In the genomic region with DNA sequence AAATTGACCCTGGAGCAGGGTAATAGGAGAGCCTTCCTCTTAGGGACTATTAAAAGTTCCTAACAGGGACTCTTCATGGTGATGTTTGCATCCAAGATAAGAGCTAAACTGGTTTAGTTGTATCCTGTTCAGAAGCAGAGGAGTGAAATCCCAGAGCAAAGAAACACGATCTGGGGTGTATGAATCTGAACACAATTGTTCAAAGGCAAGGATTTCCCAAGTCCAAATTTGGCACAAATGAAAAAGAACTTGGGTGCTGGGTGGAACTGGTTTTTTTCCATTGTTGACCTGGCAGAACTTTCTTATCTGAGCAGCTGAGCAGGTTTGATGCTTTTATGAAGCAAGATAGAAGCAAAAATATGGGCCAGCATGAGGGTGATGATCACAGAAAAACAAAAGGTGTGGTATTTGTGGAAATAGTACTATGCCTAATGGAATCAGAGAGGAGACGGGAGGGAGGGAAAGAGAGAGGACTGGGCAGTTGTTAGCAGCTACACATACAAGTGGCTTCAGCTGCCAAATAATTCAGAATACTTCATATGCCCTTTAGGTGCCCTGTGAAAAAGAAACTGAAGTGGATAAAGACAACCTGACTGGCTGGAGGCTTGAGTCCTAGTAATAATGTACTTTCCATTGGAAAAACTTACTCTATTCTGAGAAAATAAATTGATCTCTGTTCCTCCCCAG, we compare ENCODE assay signal across 9 cellular contexts. TPM values are rescaled to one million over a fixed set of nuclear protein-coding genes. Genes with fewer than 3 reads are reported as not detected.
DNase-seq lines count a peak whose midpoint lies in the region; ATAC-seq, FAIRE-seq and TF ChIP-seq lines count a peak whose summit lies in the region.
"Had no signal": no experiment of that assay in that cellular context is flagged by ENCODE, and none has a peak within 500 bp of the region (broad histone marks: within the 10 kb centered on the region; RNA-seq: fewer than 3 reads in every experiment).

No MANE protein-coding gene starts in this region.

- ATAC-seq in GM18499 (IDR thresholded peaks at IDR 0.05; ENCODE audit: insufficient read depth, unreplicated experiment) (peak; percentile 10), HG03175 (IDR thresholded peaks at IDR 0.05; ENCODE audit: unreplicated experiment) (peak; percentile 8), K562 (no peak), lung (ENCODE audit: insufficient read depth, low FRiP score) (no peak), HG03469 (IDR thresholded peaks at IDR 0.05; ENCODE audit: unreplicated experiment) (no peak)

- in situ Hi-C loops in K562 (cut with MboI), result no loop called here

- intact Hi-C loops in K562 (cut with micrococcal nuclease), result no loop called here
- intact Hi-C loops in uterus (cut with DNase I; ENCODE audit: low total_unique reads), result no loop called here

- no peak for TF ChIP-seq RAD21 in K562 (CRISPR knock-in tag; conservative IDR thresholded peaks at IDR 0.05 in 1 of 2, IDR thresholded peaks at IDR 0.05 in 1 of 2)

- H3K9me1 ChIP-seq in K562 (ENCODE audit: control insufficient read depth, insufficient read depth, low read length), result no peaks in the 10 kb centered on the region

- H3K79me2 ChIP-seq in K562 (ENCODE audit: control insufficient read depth, insufficient read depth, low read length), result peaks cover 75% of the 10 kb centered on the region

- H3K4me3 ChIP-seq in K562 (no peak overlapping the region), lung (no peak overlapping the region), uterus (peak overlapping the region in 1 of 2 donors; percentile 3)

- no peak for TF ChIP-seq EP300 in K562 (IDR thresholded peaks at IDR 0.05; ENCODE audit: low read length)

- no peak overlapping the region for H2AFZ ChIP-seq in K562 (ENCODE audit: low read depth, low read length)

- peaks cover 33 to 70% of the 10 kb centered on the region in 2 experiments for H3K4me1 ChIP-seq in K562 (replicated peaks in 1 of 2; ENCODE audit: control insufficient read depth in 2 of 2, insufficient read depth in 2 of 2, low read length in 2 of 2)
- H3K4me1 ChIP-seq in lung (ENCODE audit: control insufficient read depth in 2 of 2, insufficient read depth in 2 of 2, low read length in 2 of 2), result peaks cover 24 to 39% of the 10 kb centered on the region in 2 donors
- H3K4me1 ChIP-seq in uterus, result peaks cover 30% of the 10 kb centered on the region in 2 donors

- H3K27ac ChIP-seq in K562 (ENCODE audit: extremely low read depth, low read depth, low read length) (peak overlapping the region; percentile 78), lung (ENCODE audit: low read depth in 1 of 2, low read length in 1 of 2) (peak overlapping the region; percentile 92 to 95), uterus (peak overlapping the region; percentile 90 to 98)

- H3K4me2 ChIP-seq in K562 (ENCODE audit: insufficient read depth, low read length), result no peak overlapping the region

- no TSS peak for BruUV-seq in K562 (replicated peaks; lab: Mats Ljungman, UMichigan)

- peak overlapping the region in 1 of 2 experiments; percentile 21; a peak in 1 of 4 replicates for H3K9ac ChIP-seq in K562 (ENCODE audit: insufficient read depth in 1 of 2, low read depth in 2 of 2, low read length in 2 of 2)

- CTCF ChIA-PET in K562 (lab: Yijun Ruan, JAX; ENCODE audit: low intra/inter-chr PET ratio), result interaction anchor here (1.5 kb wide), 1 partner anchor 62 kb away, joined by 5 read pairs; no protein-coding TSS in a partner anchor

- H3K36me3 ChIP-seq in K562 (ENCODE audit: control insufficient read depth, insufficient read depth, low read length) (peaks cover 21% of the 10 kb centered on the region), lung (ENCODE audit: control insufficient read depth in 2 of 2, insufficient read depth in 2 of 2, low read length in 2 of 2) (no peaks in the 10 kb centered on the region), uterus (no peaks in the 10 kb centered on the region)

- POLR2A ChIA-PET in K562 (lab: Yijun Ruan, JAX), result interaction anchor here (0.6 to 1.9 kb wide), 9 partner anchors 10 to 368 kb away, joined by 3 to 6 read pairs (median 3); a partner anchor contains a TSS

- no peaks in the 10 kb centered on the region for H3K9me3 ChIP-seq in K562 (replicated peaks; ENCODE audit: control insufficient read depth, insufficient read depth, low read depth, low read length)
- no peaks in the 10 kb centered on the region for H3K9me3 ChIP-seq in lung (ENCODE audit: control insufficient read depth in 2 of 2, insufficient read depth in 1 of 2, low read length in 1 of 2)
- no peaks in the 10 kb centered on the region for H3K9me3 ChIP-seq in uterus

- no peaks in the 10 kb centered on the region for H4K20me1 ChIP-seq in K562 (replicated peaks; ENCODE audit: control insufficient read depth, insufficient read depth, low read length)

- no peak for DNase-seq in K562 (ENCODE audit: extremely low read depth in 1 of 4, low spot score in 3 of 4)
- no peak for DNase-seq in lung (ENCODE audit: low spot score)
- peak in 1 of 2 donors; percentile 58 for DNase-seq in uterus
- no peak for DNase-seq in activated CD8-positive, alpha-beta memory T cell treated with anti-CD3 and anti-CD28 coated beads, Interleukin-2, amount 50 U/mL, for 48 hours
- no peak for DNase-seq in activated gamma-delta T cell treated with Interleukin-2 at 50 U/mL for 16 hours

- H3K27me3 ChIP-seq in K562 (ENCODE audit: control insufficient read depth in 2 of 2, insufficient read depth in 2 of 2, low read length in 2 of 2), result no peaks in the 10 kb centered on the region
- no peaks in the 10 kb centered on the region for H3K27me3 ChIP-seq in lung (ENCODE audit: control insufficient read depth, insufficient read depth)
- H3K27me3 ChIP-seq in uterus, result no peaks in the 10 kb centered on the region

- TF ChIP-seq POLR2A in K562 (conservative IDR thresholded peaks at IDR 0.05) (no peak), uterus (IDR thresholded peaks at IDR 0.05) (peak in 1 of 2 donors; percentile 69)

- FAIRE-seq in K562 (lab: Jason Lieb, UNC), result no peak

- no peak for TF ChIP-seq CTCF in K562 (IDR thresholded peaks at IDR 0.05 in 2 of 3, conservative IDR thresholded peaks at IDR 0.05 in 1 of 3; ENCODE audit: insufficient read depth in 2 of 3, low read depth in 1 of 3, low read length in 3 of 3)
- no peak for TF ChIP-seq CTCF in lung (IDR thresholded peaks at IDR 0.05; ENCODE audit: control extremely low read depth, extremely low read depth)
- no peak for TF ChIP-seq CTCF in uterus (IDR thresholded peaks at IDR 0.05)

- 30% methylated on average over 2 of the region's 2 CpGs for WGBS in K562 (ENCODE audit: insufficient coverage, low coverage, missing lambda C conversion rate)
- 39 to 72% methylated on average over 2 of the region's 2 CpGs for WGBS in lung, 2 donors

RNA-seq across cellular contexts. Expression of a gene that starts 6.1 kb away (rescaled TPM):
- total RNA-seq in K562 (2011; cell fraction: chromatin; rRNA removed; ENCODE audit: low replicate concordance), result 25.6 and 42.2 TPM in 2 replicates
- 22.7 and 25.7 TPM in 2 replicates for total RNA-seq in K562 (2011; cell fraction: nucleolus; rRNA removed)
- total RNA-seq in K562 (2011; cell fraction: nucleoplasm; rRNA removed), result 28.4 and 39.7 TPM in 2 replicates
- total RNA-seq in K562 (2014; rRNA removed), result 11.7 and 20.2 TPM in 2 replicates
- 3.6 and 4.3 TPM in 2 replicates for total RNA-seq in K562 (2014; rRNA removed; fragmentation: Illumina TruSeq; extraction: Trizol)
- total RNA-seq in K562 (2015; rRNA removed; fragmentation: Illumina TruSeq; extraction: Trizol), result 7.8 and 9.3 TPM in 2 replicates
- total RNA-seq in K562 (2021), result 23.1 and 23.4 TPM in 2 replicates
- polyA plus RNA-seq in K562 (2011; rRNA removed), result 4.6 and 5.2 TPM in 2 replicates
- polyA plus RNA-seq in K562 (2011; cell fraction: cytosol; rRNA removed), result 3.8 and 25.5 TPM in 2 replicates
- polyA plus RNA-seq in K562 (2011; cell fraction: nucleus; rRNA removed), result 12.0 and 33.1 TPM in 2 replicates
- 9.7 and 18.9 TPM in 2 replicates for polyA plus RNA-seq in K562 (2012)
- polyA plus RNA-seq in K562 (2014; fragmentation: Illumina TruSeq; extraction: Trizol), result 6.5 and 9.6 TPM in 2 replicates
- polyA plus RNA-seq in K562 (2014; fragmentation: Nextera tagmentation; extraction: Ambion mirVana), result under 1 TPM; 0.31 to 0.32 TPM
- polyA plus RNA-seq in K562 (2014; rRNA removed), result 10.0 and 16.8 TPM in 2 replicates
- polyA minus RNA-seq in K562 (2011; rRNA and poly(A)+ RNA removed), result 3.7 and 4.3 TPM in 2 replicates
- polyA minus RNA-seq in K562 (2011; cell fraction: cytosol; rRNA and poly(A)+ RNA removed), result 3.9 and 8.0 TPM in 2 replicates
- 10.2 and 12.1 TPM in 2 replicates for polyA minus RNA-seq in K562 (2011; cell fraction: nucleus; rRNA and poly(A)+ RNA removed)
- 10 to 100 TPM; 22.8 to 36.0 TPM for total RNA-seq in lung
- polyA plus RNA-seq in lung, result 10 to 100 TPM; 15.9 to 16.6 TPM
- 10 to 100 TPM in 3 of 4 donors, 1 to 10 TPM in 1; 6.8 to 64.4 (median 20.4) TPM for total RNA-seq in uterus

RNA-seq across cellular contexts. Expression of a gene that starts 28.6 kb away (rescaled TPM):
- total RNA-seq in K562 (2011; cell fraction: chromatin; rRNA removed; ENCODE audit: low replicate concordance), result 7.1 and 11.6 TPM in 2 replicates
- total RNA-seq in K562 (2011; cell fraction: nucleolus; rRNA removed), result 13.0 and 18.8 TPM in 2 replicates
- 5.2 and 5.7 TPM in 2 replicates for total RNA-seq in K562 (2011; cell fraction: nucleoplasm; rRNA removed)
- total RNA-seq in K562 (2014; rRNA removed) (1.3 and 1.8 TPM in 2 replicates), K562 (2014; rRNA removed; fragmentation: Illumina TruSeq; extraction: Trizol) (0.48 TPM in 1 of 2 replicates, not detected in the other), K562 (2015; rRNA removed; fragmentation: Illumina TruSeq; extraction: Trizol) (1.1 TPM in 2 replicates), K562 (2021) (3.2 and 5.3 TPM in 2 replicates), lung (1 to 10 TPM; 1.9 to 8.8 TPM), uterus (1 to 10 TPM in 1 of 4 donors, under 1 TPM in 1, not detected in 2; 0.69 to 6.0 TPM)
- polyA plus RNA-seq in K562 (2011; rRNA removed) (0.42 and 2.1 TPM in 2 replicates), K562 (2014; fragmentation: Illumina TruSeq; extraction: Trizol) (0.48 and 2.8 TPM in 2 replicates), K562 (2014; fragmentation: Nextera tagmentation; extraction: Ambion mirVana) (under 1 TPM; 0.13 to 0.14 TPM), K562 (2014; rRNA removed) (4.2 and 8.1 TPM in 2 replicates), lung (1 to 10 TPM; 3.7 to 9.9 TPM)
- 0.96 and 3.5 TPM in 2 replicates for polyA plus RNA-seq in K562 (2011; cell fraction: cytosol; rRNA removed)
- 11.2 and 27.2 TPM in 2 replicates for polyA plus RNA-seq in K562 (2011; cell fraction: nucleus; rRNA removed)
- polyA plus RNA-seq in K562 (2012), result 4.8 and 12.8 TPM in 2 replicates
- polyA minus RNA-seq in K562 (2011; rRNA and poly(A)+ RNA removed), result not detected in 2 replicates
- not detected in 2 replicates for polyA minus RNA-seq in K562 (2011; cell fraction: cytosol; rRNA and poly(A)+ RNA removed)
- polyA minus RNA-seq in K562 (2011; cell fraction: nucleus; rRNA and poly(A)+ RNA removed), result 2.0 and 3.4 TPM in 2 replicates
- total RNA-seq: pulmonary artery endothelial cell had no signal

RNA-seq across cellular contexts. Expression of a gene that starts 40.8 kb away (rescaled TPM):
- total RNA-seq in K562 (2011; cell fraction: chromatin; rRNA removed; ENCODE audit: low replicate concordance), result 117 and 377 TPM in 2 replicates
- 224 and 228 TPM in 2 replicates for total RNA-seq in K562 (2011; cell fraction: nucleolus; rRNA removed)
- total RNA-seq in K562 (2011; cell fraction: nucleoplasm; rRNA removed), result 133 and 136 TPM in 2 replicates
- total RNA-seq in K562 (2014; rRNA removed) (15.0 and 33.7 TPM in 2 replicates), K562 (2014; rRNA removed; fragmentation: Illumina TruSeq; extraction: Trizol) (3.3 and 6.0 TPM in 2 replicates), K562 (2015; rRNA removed; fragmentation: Illumina TruSeq; extraction: Trizol) (15.0 and 17.2 TPM in 2 replicates), K562 (2021) (56.0 and 63.3 TPM in 2 replicates), lung (100 to 1,000 TPM in 1 of 2 donors, 10 to 100 TPM in 1; 38.1 to 109 TPM), uterus (100 to 1,000 TPM in 1 of 4 donors, 10 to 100 TPM in 3; 11.5 to 179 (median 56.8) TPM)
- polyA plus RNA-seq in K562 (2011; rRNA removed) (9.0 and 22.2 TPM in 2 replicates), K562 (2014; fragmentation: Illumina TruSeq; extraction: Trizol) (15.7 and 28.6 TPM in 2 replicates), K562 (2014; fragmentation: Nextera tagmentation; extraction: Ambion mirVana) (under 1 TPM; 0.06 to 0.25 TPM), K562 (2014; rRNA removed) (41.0 and 53.0 TPM in 2 replicates), lung (100 to 1,000 TPM in 1 of 2 donors, 10 to 100 TPM in 1; 81.7 to 103 TPM)
- polyA plus RNA-seq in K562 (2011; cell fraction: cytosol; rRNA removed), result 8.5 and 16.9 TPM in 2 replicates
- polyA plus RNA-seq in K562 (2011; cell fraction: nucleus; rRNA removed), result 184 and 234 TPM in 2 replicates
- polyA plus RNA-seq in K562 (2012), result 28.5 and 77.6 TPM in 2 replicates
- 7.4 and 7.6 TPM in 2 replicates for polyA minus RNA-seq in K562 (2011; rRNA and poly(A)+ RNA removed)
- polyA minus RNA-seq in K562 (2011; cell fraction: cytosol; rRNA and poly(A)+ RNA removed), result 25.4 and 28.8 TPM in 2 replicates
- polyA minus RNA-seq in K562 (2011; cell fraction: nucleus; rRNA and poly(A)+ RNA removed), result 61.5 and 71.8 TPM in 2 replicates

RNA-seq across cellular contexts. Expression of a gene that starts 41.0 kb away (rescaled TPM):
- total RNA-seq in K562 (2011; cell fraction: chromatin; rRNA removed; ENCODE audit: low replicate concordance), result 1.5 and 2.7 TPM in 2 replicates
- 1.6 and 2.0 TPM in 2 replicates for total RNA-seq in K562 (2011; cell fraction: nucleolus; rRNA removed)
- 1.1 and 2.1 TPM in 2 replicates for total RNA-seq in K562 (2011; cell fraction: nucleoplasm; rRNA removed)
- total RNA-seq in K562 (2014; rRNA removed) (0.50 and 1.4 TPM in 2 replicates), K562 (2014; rRNA removed; fragmentation: Illumina TruSeq; extraction: Trizol) (0.10 and 0.33 TPM in 2 replicates), K562 (2015; rRNA removed; fragmentation: Illumina TruSeq; extraction: Trizol) (0.49 and 0.51 TPM in 2 replicates), K562 (2021) (0.94 and 0.95 TPM in 2 replicates), lung (1 to 10 TPM in 1 of 2 donors, under 1 TPM in 1; 0.25 to 1.3 TPM), uterus (1 to 10 TPM in 2 of 4 donors, not detected in 2; 2.9 to 4.9 TPM)
- polyA plus RNA-seq in K562 (2011; rRNA removed) (0.50 and 0.57 TPM in 2 replicates), K562 (2014; fragmentation: Illumina TruSeq; extraction: Trizol) (0.42 and 0.80 TPM in 2 replicates), K562 (2014; fragmentation: Nextera tagmentation; extraction: Ambion mirVana) (under 1 TPM; 0.17 to 0.27 TPM), K562 (2014; rRNA removed) (0.73 and 1.3 TPM in 2 replicates), lung (under 1 TPM; 0.30 to 0.35 TPM)
- 0.86 and 1.00 TPM in 2 replicates for polyA plus RNA-seq in K562 (2011; cell fraction: cytosol; rRNA removed)
- polyA plus RNA-seq in K562 (2011; cell fraction: nucleus; rRNA removed), result 2.1 and 3.5 TPM in 2 replicates
- polyA plus RNA-seq in K562 (2012), result 0.52 and 1.0 TPM in 2 replicates
- polyA minus RNA-seq in K562 (2011; rRNA and poly(A)+ RNA removed), result 0.51 and 0.84 TPM in 2 replicates
- polyA minus RNA-seq in K562 (2011; cell fraction: cytosol; rRNA and poly(A)+ RNA removed), result 0.67 TPM in 1 of 2 replicates, not detected in the other
- polyA minus RNA-seq in K562 (2011; cell fraction: nucleus; rRNA and poly(A)+ RNA removed), result 0.67 and 0.78 TPM in 2 replicates

RNA-seq across cellular contexts. Expression of a gene that starts 57.1 kb away (rescaled TPM):
- 11.5 and 28.7 TPM in 2 replicates for total RNA-seq in K562 (2011; cell fraction: chromatin; rRNA removed; ENCODE audit: low replicate concordance)
- 29.5 and 34.2 TPM in 2 replicates for total RNA-seq in K562 (2011; cell fraction: nucleolus; rRNA removed)
- total RNA-seq in K562 (2011; cell fraction: nucleoplasm; rRNA removed), result 23.0 and 24.9 TPM in 2 replicates
- total RNA-seq in K562 (2014; rRNA removed) (13.5 and 14.1 TPM in 2 replicates), K562 (2014; rRNA removed; fragmentation: Illumina TruSeq; extraction: Trizol) (3.8 and 4.5 TPM in 2 replicates), K562 (2015; rRNA removed; fragmentation: Illumina TruSeq; extraction: Trizol) (8.9 and 10.0 TPM in 2 replicates), K562 (2021) (32.4 and 33.9 TPM in 2 replicates), lung (100 to 1,000 TPM in 1 of 2 donors, 10 to 100 TPM in 1; 53.6 to 105 TPM), uterus (100 to 1,000 TPM in 1 of 4 donors, 10 to 100 TPM in 2, 1 to 10 TPM in 1; 6.2 to 151 (median 57.8) TPM)
- polyA plus RNA-seq in K562 (2011; rRNA removed) (5.0 and 11.8 TPM in 2 replicates), K562 (2014; fragmentation: Illumina TruSeq; extraction: Trizol) (30.4 and 31.8 TPM in 2 replicates), K562 (2014; fragmentation: Nextera tagmentation; extraction: Ambion mirVana) (1 to 10 TPM; 5.2 to 5.4 TPM), K562 (2014; rRNA removed) (28.0 and 28.6 TPM in 2 replicates), lung (10 to 100 TPM; 48.4 to 73.5 TPM)
- polyA plus RNA-seq in K562 (2011; cell fraction: cytosol; rRNA removed), result 9.0 and 11.0 TPM in 2 replicates
- 59.3 and 94.1 TPM in 2 replicates for polyA plus RNA-seq in K562 (2011; cell fraction: nucleus; rRNA removed)
- polyA plus RNA-seq in K562 (2012), result 21.8 and 34.6 TPM in 2 replicates
- polyA minus RNA-seq in K562 (2011; rRNA and poly(A)+ RNA removed), result 1.6 and 2.0 TPM in 2 replicates
- 5.7 and 10.1 TPM in 2 replicates for polyA minus RNA-seq in K562 (2011; cell fraction: cytosol; rRNA and poly(A)+ RNA removed)
- polyA minus RNA-seq in K562 (2011; cell fraction: nucleus; rRNA and poly(A)+ RNA removed), result 7.3 and 10.7 TPM in 2 replicates

Comparison
In these comparisons a context has a peak if more than half of its experiments do, and no peak if none do; other contexts are left out.
1. ATAC-seq: peak in GM18499 (single experiment) and HG03175 (single experiment); none in K562 (single experiment), lung (single experiment) and HG03469 (single experiment).
2. Peak in every context shown above with its lines, with median percentiles within 50 percentile points of each other: H3K27ac ChIP-seq.